In genomic region chr15:57580428-57580827, GRCh38 we compare ENCODE assay signal across 17 cellular contexts. TPM values are rescaled to one million over a fixed set of nuclear protein-coding genes. Genes with fewer than 3 reads are reported as not detected.
DNase-seq lines count a peak whose midpoint lies in the region; ATAC-seq and TF ChIP-seq lines count a peak whose summit lies in the region.
"Had no signal": no experiment of that assay in that cellular context is flagged by ENCODE, and none has a peak within 500 bp of the region (broad histone marks: within the 10 kb centered on the region; RNA-seq: fewer than 3 reads in every experiment).

No MANE protein-coding gene starts in this region.

- H3K36me3 ChIP-seq in WERI-Rb-1: no peaks in the 10 kb centered on the region
- H3K36me3 ChIP-seq: BE2C had no signal

- ATAC-seq in HG02973 (IDR thresholded peaks at IDR 0.05; ENCODE audit: unreplicated experiment) (no peak), HG02759 (IDR thresholded peaks at IDR 0.05; ENCODE audit: unreplicated experiment) (no peak)
- ATAC-seq: HCT116 had no signal

- no peak for DNase-seq in WERI-Rb-1
- DNase-seq in endothelial cell (ENCODE audit: low spot score): no peak
- DNase-seq in neural crest cell (ENCODE audit: low read depth, low spot score): no peak
- no peak for DNase-seq in activated CD4-positive, alpha-beta T cell treated with anti-CD3 and anti-CD28 coated beads for 48 hours
- no peak for DNase-seq in foreskin fibroblast
- DNase-seq: BE2C; CD4-positive, alpha-beta memory T cell; DND-41; GDM1; IMR-90; KBM-7 had no signal

- peaks cover 15% of the 10 kb centered on the region for H3K36me3 Mint-ChIP-seq in endothelial cell (ENCODE audit: low read depth, unreplicated experiment)
- peaks cover 3% of the 10 kb centered on the region for H3K36me3 Mint-ChIP-seq in neural crest cell (ENCODE audit: low read depth)

- H3K4me3 Mint-ChIP-seq in endothelial cell (ENCODE audit: unreplicated experiment): peak overlapping the region; percentile 33
- H3K4me3 Mint-ChIP-seq in neural crest cell: no peak overlapping the region
- H3K4me3 Mint-ChIP-seq: CD4-positive, alpha-beta memory T cell had no signal

- H3K27me3 Mint-ChIP-seq in endothelial cell (ENCODE audit: unreplicated experiment): peaks cover 14% of the 10 kb centered on the region
- H3K27me3 Mint-ChIP-seq in neural crest cell (ENCODE audit: low read depth): peaks cover 23% of the 10 kb centered on the region

- H3K4me3 ChIP-seq in WERI-Rb-1 (ENCODE audit: low read depth, low read length) (no peak overlapping the region), foreskin fibroblast (ENCODE audit: low read depth in 1 of 2, low read length in 2 of 2) (no peak overlapping the region)
- H3K4me3 ChIP-seq: A549 had no signal

- TF ChIP-seq CTCF in WERI-Rb-1 (IDR thresholded peaks at IDR 0.05; ENCODE audit: low read depth, low read length): no peak
- no peak for TF ChIP-seq CTCF in endothelial cell (IDR thresholded peaks at IDR 0.05; ENCODE audit: unreplicated experiment)
- TF ChIP-seq CTCF in neural crest cell (conservative IDR thresholded peaks at IDR 0.05): no peak
- no peak for TF ChIP-seq CTCF in foreskin fibroblast (IDR thresholded peaks at IDR 0.05; ENCODE audit: low read depth, low read length)

- peaks cover 47% of the 10 kb centered on the region for H3K4me1 Mint-ChIP-seq in endothelial cell (ENCODE audit: unreplicated experiment)
- H3K4me1 Mint-ChIP-seq in neural crest cell: no peaks in the 10 kb centered on the region
- H3K4me1 Mint-ChIP-seq: CD4-positive, alpha-beta memory T cell had no signal

- peak overlapping the region; percentile 66 for H3K27ac ChIP-seq in WERI-Rb-1
- H3K27ac ChIP-seq: A549, C4-2B, HL-60 had no signal

- H3K9me3 ChIP-seq in WERI-Rb-1 (ENCODE audit: severe bottlenecking): peaks cover 7% of the 10 kb centered on the region
- H3K9me3 ChIP-seq: BE2C had no signal

- no peaks in the 10 kb centered on the region for H3K27me3 ChIP-seq in WERI-Rb-1 (ENCODE audit: insufficient read depth, low read depth, severe bottlenecking)
- H3K27me3 ChIP-seq: BE2C had no signal

- H3K9me3 Mint-ChIP-seq in endothelial cell (ENCODE audit: unreplicated experiment) (peaks cover 6% of the 10 kb centered on the region), neural crest cell (peaks cover 11% of the 10 kb centered on the region)

- H3K27ac Mint-ChIP-seq in endothelial cell (ENCODE audit: unreplicated experiment) (peak overlapping the region; percentile 72), neural crest cell (ENCODE audit: unreplicated experiment) (peak overlapping the region; percentile 72)
- H3K27ac Mint-ChIP-seq: CD4-positive, alpha-beta memory T cell had no signal

RNA-seq across cellular contexts. Expression of gene MYZAP, which starts 11.3 kb away (rescaled TPM):
- total RNA-seq in endothelial cell (ENCODE audit: unreplicated experiment) (55.3 TPM), neural crest cell (0.28 TPM in 1 of 2 replicates, not detected in the other)
- total RNA-seq: IMR-90 had no signal

Comparison
In these comparisons a context has a peak if more than half of its experiments do, and no peak if none do; other contexts are left out.
1. RNA of gene MYZAP, which starts 11.3 kb away (total RNA-seq): 55.3 TPM in endothelial cell (single experiment); 0.28 TPM in neural crest cell; every median in the first group is over 10 times any median in the second.